In the genomic region with DNA sequence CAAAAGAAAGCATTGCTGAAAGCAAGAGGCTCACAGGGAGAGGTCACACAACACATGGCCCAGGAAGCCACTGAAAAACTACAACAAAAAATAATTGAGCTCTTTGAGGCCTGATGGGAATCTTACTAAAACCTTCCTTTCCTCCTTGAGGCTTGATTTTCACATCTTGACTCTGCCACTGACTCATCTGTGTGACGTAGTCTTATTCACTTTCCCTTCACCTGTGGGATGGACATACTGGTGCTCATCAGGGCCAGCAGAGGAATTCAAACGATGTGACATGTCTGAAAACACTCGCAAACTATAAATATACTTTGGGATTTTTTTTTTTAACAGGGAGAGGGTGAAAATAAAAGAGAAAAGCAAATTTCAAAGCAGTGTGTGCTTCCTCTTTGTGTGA, we compare ENCODE assay signal across 22 cellular contexts.
"Had no signal": no experiment of that assay in that cellular context is flagged by ENCODE, and none has a peak within 500 bp of the region (broad histone marks: within the 10 kb centered on the region; RNA-seq: fewer than 3 reads in every experiment).

No MANE protein-coding gene starts in this region.

- H3K36me3 ChIP-seq: adrenal gland, Peyer's patch, SJCRH30 had no signal

- H3K4me1 ChIP-seq: adrenal gland, Peyer's patch, SJCRH30 had no signal

- H3K4me3 ChIP-seq: adrenal gland, Peyer's patch, SJCRH30 had no signal

- DNase-seq: activated CD4-positive, alpha-beta memory T cell treated with anti-CD3 and anti-CD28 coated beads, Interleukin-2, amount 10 ng/mL, durations not matched to agents 7 days and 5 days; activated CD4-positive, alpha-beta T cell treated with anti-CD3 and anti-CD28 coated beads for 36 hours; activated CD4-positive, alpha-beta T cell treated with anti-CD3 and anti-CD28 coated beads, Interleukin-2, amount 50 U/mL, for 1 hour; activated naive CD4-positive, alpha-beta T cell treated with anti-CD3 and anti-CD28 coated beads, Interleukin-2, amount 50 U/mL, for 16 hours; activated naive CD8-positive, alpha-beta T cell treated with anti-CD3 and anti-CD28 coated beads, Interleukin-2, amount 10 ng/mL, durations not matched to agents 7 days and 5 days; activated T-cell treated with anti-CD3 and anti-CD28 coated beads for 4 hours; adrenal gland; anterior cingulate cortex; central memory CD4-positive, alpha-beta T cell; Kasumi-1; KBM-7; NCI-H1105 treated with DMSO at 0.1 percent for 48 hours; NCI-H1436 treated with DMSO at 0.1 percent for 48 hours; NCI-H187; NCI-H2081; NCI-H446; NCI-H524; Peyer's patch; SJCRH30; SK-N-SH; T-helper 1 cell had no signal

- H3K9me3 ChIP-seq: adrenal gland, Peyer's patch, SJCRH30, SK-N-SH had no signal

- H3K4me2 ChIP-seq: SK-N-SH had no signal

- H3K9ac ChIP-seq: SK-N-SH had no signal

- H3K27ac ChIP-seq: adrenal gland, Peyer's patch, SJCRH30, VCaP had no signal

- H3K27me3 ChIP-seq: adrenal gland, Peyer's patch had no signal
